In genomic region chr3:44861412-44862220, GRCh38 we compare ENCODE assay signal across 1 cellular context.
TF ChIP-seq lines count a peak whose summit lies in the region.

Gene TMEM42 (plus strand): TSS chr3:44861912. CDS start chr3:44861925, 13 bp downstream.

TF ChIP-seq in HepG2, 621 proteins besides CTCF, POLR2A, EP300 and RAD21 (continued from another document and continues in another):
- TF ChIP-seq ATF2 (CRISPR knock-in tag; IDR thresholded peaks at IDR 0.05) (peak; percentile 59; the same call in 1 of the 2 replicates), ZNF670 (CRISPR knock-in tag; IDR thresholded peaks at IDR 0.05; ENCODE audit: borderline replicate concordance) (0 out of 2 replicates have a peak, but pooled peaks have one; percentile 39), NFE2L2 (IDR thresholded peaks at IDR 0.05; ENCODE audit: low read length) (no peak), KDM6A (CRISPR knock-in tag; IDR thresholded peaks at IDR 0.05; ENCODE audit: low read depth) (no peak), ZNF235 (CRISPR knock-in tag; IDR thresholded peaks at IDR 0.05; ENCODE audit: borderline replicate concordance) (no peak), PRPF4 (IDR thresholded peaks at IDR 0.05; ENCODE audit: low read depth, low read length, poor library complexity, severe bottlenecking) (no peak), U2AF2 (IDR thresholded peaks at IDR 0.05; ENCODE audit: low read depth, low read length) (no peak), ZNF589 (CRISPR knock-in tag; conservative IDR thresholded peaks at IDR 0.05) (0 out of 2 replicates have a peak, but pooled peaks have one; percentile 52), U2AF1 (optimal IDR thresholded peaks at IDR 0.05; ENCODE audit: low read depth, low read length) (no peak), ZNF780A (CRISPR knock-in tag; IDR thresholded peaks at IDR 0.05) (no peak), RBM39 (IDR thresholded peaks at IDR 0.05; ENCODE audit: low read depth, low read length, poor library complexity, severe bottlenecking) (no peak), ZNF367 (CRISPR knock-in tag; IDR thresholded peaks at IDR 0.05; ENCODE audit: borderline replicate concordance) (peak; percentile 19; the same call in 1 of the 2 replicates), ZFAT (CRISPR knock-in tag; conservative IDR thresholded peaks at IDR 0.05) (no peak), FOSL2 (CRISPR knock-in tag; IDR thresholded peaks at IDR 0.05) (peak; percentile 26; the same call in 1 of the 2 replicates), ZKSCAN1 (IDR thresholded peaks at IDR 0.05; ENCODE audit: low read length) (no peak), REL (CRISPR knock-in tag; conservative IDR thresholded peaks at IDR 0.05) (no peak; the same call in 1 of the 2 replicates), ZBTB39 (CRISPR knock-in tag; IDR thresholded peaks at IDR 0.05) (no peak), TSC22D2 (CRISPR knock-in tag; IDR thresholded peaks at IDR 0.05; ENCODE audit: borderline replicate concordance) (0 out of 2 replicates have a peak, but pooled peaks have one; percentile 19), TEF (CRISPR knock-in tag; IDR thresholded peaks at IDR 0.05) (no peak; the same call in 1 of the 2 replicates), FOXK1 (CRISPR knock-in tag; IDR thresholded peaks at IDR 0.05; ENCODE audit: borderline replicate concordance, low read depth) (peak; percentile 67; the same call in 1 of the 2 replicates), ZNF770 (CRISPR knock-in tag; IDR thresholded peaks at IDR 0.05) (peak; percentile 52), ZNF446 (CRISPR knock-in tag; IDR thresholded peaks at IDR 0.05) (peak; percentile 86), FOXA1 (IDR thresholded peaks at IDR 0.05) (no peak), FOXA1 (CRISPR knock-in tag; IDR thresholded peaks at IDR 0.05) (no peak), ZNF281 (CRISPR knock-in tag; IDR thresholded peaks at IDR 0.05; ENCODE audit: borderline replicate concordance) (no peak; the same call in 1 of the 2 replicates), XBP1 (CRISPR knock-in tag; IDR thresholded peaks at IDR 0.05) (no peak), HOXA7 (CRISPR knock-in tag; IDR thresholded peaks at IDR 0.05) (no peak), ZNF512 (CRISPR knock-in tag; IDR thresholded peaks at IDR 0.05) (peak; percentile 76; the same call in 1 of the 2 replicates), PHF21A (CRISPR knock-in tag; IDR thresholded peaks at IDR 0.05) (peak; percentile 55; the same call in 1 of the 2 replicates), ZSCAN12 (CRISPR knock-in tag; IDR thresholded peaks at IDR 0.05) (peak; percentile 15; the same call in 1 of the 2 replicates), ZNF407 (CRISPR knock-in tag; IDR thresholded peaks at IDR 0.05; ENCODE audit: not compliant biosample characterization) (peak; percentile 40), HIC2 (CRISPR knock-in tag; IDR thresholded peaks at IDR 0.05; ENCODE audit: low read depth) (peak; percentile 81), ZNF501 (CRISPR knock-in tag; IDR thresholded peaks at IDR 0.05) (peak; percentile 67; the same call in 1 of the 2 replicates), KAT8 (CRISPR knock-in tag; IDR thresholded peaks at IDR 0.05) (peak; percentile 62), TBX3 (IDR thresholded peaks at IDR 0.05; ENCODE audit: borderline replicate concordance) (no peak), GTF2F1 (IDR thresholded peaks at IDR 0.05; ENCODE audit: low read length) (no peak), ZNF274 (CRISPR knock-in tag; IDR thresholded peaks at IDR 0.05) (peak; percentile 57; the same call in 1 of the 2 replicates), CENPBD1 (CRISPR knock-in tag; IDR thresholded peaks at IDR 0.05; ENCODE audit: borderline replicate concordance, low read depth) (no peak)
